ENCODE assay signal across 16 cellular contexts in genomic region chr12:25713264-25713663, GRCh38.
A peak's percentile ranks its signal among the peaks of the same experiment; 100 is the strongest.
DNase-seq lines count a peak whose midpoint lies in the region; ATAC-seq, FAIRE-seq and TF ChIP-seq lines count a peak whose summit lies in the region.
"Had no signal": no experiment of that assay in that cellular context is flagged by ENCODE, and none has a peak within 500 bp of the region (broad histone marks: within the 10 kb centered on the region; RNA-seq: fewer than 3 reads in every experiment).

No MANE protein-coding gene starts in this region.

- no peak overlapping the region for H3K4me3 ChIP-seq in SJCRH30
- H3K4me3 ChIP-seq: cardiac muscle cell had no signal

- no peak for TF ChIP-seq POLR2A in GM12891 (IDR thresholded peaks at IDR 0.05; ENCODE audit: low read depth, low read length)

- FAIRE-seq in GM12891 (lab: Jason Lieb, UNC): peak; percentile 85
- FAIRE-seq: TTC549 had no signal

- DNase-seq in GM12891 (ENCODE audit: insufficient read length, low spot score) (peak; percentile 10), SIG-M5 (lab: John Stamatoyannopoulos, UW) (no peak), SIG-M5 treated with dmso at 0.1 percent for 504 hours (lab: John Stamatoyannopoulos, UW; ENCODE audit: unreplicated experiment) (no peak), SJCRH30 (no peak), NCI-H1436 treated with DMSO at 0.1 percent for 48 hours (lab: John Stamatoyannopoulos, UW) (no peak)
- DNase-seq: activated T-cell treated with anti-CD3 and anti-CD28 coated beads, Interleukin-2, amount 50 U/mL, for 72 hours; kidney glomerular epithelial cell; NCI-H1417 treated with DMSO at 0.1 percent for 48 hours; stimulated activated naive CD4-positive, alpha-beta T cell had no signal

- H3K27ac ChIP-seq in SJCRH30: no peak overlapping the region
- H3K27ac ChIP-seq: cardiac muscle cell, HL-60, neutrophil had no signal

- peak; percentile 99 for ATAC-seq in GM19328 (IDR thresholded peaks at IDR 0.05; ENCODE audit: unreplicated experiment)
- ATAC-seq in HG02678 (IDR thresholded peaks at IDR 0.05; ENCODE audit: unreplicated experiment): peak; percentile 98
- ATAC-seq in HG03439 (IDR thresholded peaks at IDR 0.05; ENCODE audit: unreplicated experiment): peak; percentile 98
- ATAC-seq: activated T-cell treated with anti-CD3 and anti-CD28 coated beads, Interleukin-2, amount 50 U/mL, for 72 hours had no signal

- H3K36me3 ChIP-seq in SJCRH30: no peaks in the 10 kb centered on the region
- H3K36me3 ChIP-seq: cardiac muscle cell, neutrophil had no signal

- H3K9me3 ChIP-seq in SJCRH30 (replicated peaks): no peaks in the 10 kb centered on the region
- H3K9me3 ChIP-seq: neutrophil had no signal

- H3K4me1 ChIP-seq in SJCRH30: no peaks in the 10 kb centered on the region

- H3K27me3 ChIP-seq in SJCRH30: no peaks in the 10 kb centered on the region
- H3K27me3 ChIP-seq: cardiac muscle cell, neutrophil had no signal

TF ChIP-seq in GM12891, 5 proteins besides CTCF, POLR2A, EP300 and RAD21:
- TF ChIP-seq TAF1 (IDR thresholded peaks at IDR 0.05; ENCODE audit: low read depth, low read length): no peak
- TF ChIP-seq PAX5 (IDR thresholded peaks at IDR 0.05; ENCODE audit: insufficient read depth, low read length, severe bottlenecking): no peak
- TF ChIP-seq POU2F2 (IDR thresholded peaks at IDR 0.05; ENCODE audit: low read depth, low read length): peak; percentile 87
- no peak for TF ChIP-seq SPI1 (IDR thresholded peaks at IDR 0.05; ENCODE audit: low read depth, low read length)
- TF ChIP-seq POLR2AphosphoS5 (IDR thresholded peaks at IDR 0.05; ENCODE audit: low read depth, low read length): no peak
